9 cellular contexts compared by ENCODE assay signal in genomic region chr13:50893211-50893852, GRCh38. TPM values are rescaled to one million over a fixed set of nuclear protein-coding genes. Genes with fewer than 3 reads are reported as not detected.
DNase-seq lines count a peak whose midpoint lies in the region; ATAC-seq and TF ChIP-seq lines count a peak whose summit lies in the region.
"Had no signal": no experiment of that assay in that cellular context is flagged by ENCODE, and none has a peak within 500 bp of the region (broad histone marks: within the 10 kb centered on the region; RNA-seq: fewer than 3 reads in every experiment).

No MANE protein-coding gene starts in this region.

- peaks cover 20% of the 10 kb centered on the region for H3K36me3 Mint-ChIP-seq in activated naive CD8-positive, alpha-beta T cell treated with anti-CD3 and anti-CD28 coated beads, Interleukin-2, amount 10 ng/mL, durations not matched to agents 7 days and 5 days

- no peaks in the 10 kb centered on the region for H3K27me3 ChIP-seq in skeletal muscle satellite cell (ENCODE audit: control insufficient read depth, insufficient read depth, low read length)

- H3K9me3 Mint-ChIP-seq in activated naive CD8-positive, alpha-beta T cell treated with anti-CD3 and anti-CD28 coated beads, Interleukin-2, amount 10 ng/mL, durations not matched to agents 7 days and 5 days, result peaks cover 15% of the 10 kb centered on the region

- peak overlapping the region; percentile 23 for H3K9ac ChIP-seq in skeletal muscle satellite cell (ENCODE audit: low read depth, low read length)

- H3K27me3 Mint-ChIP-seq in activated naive CD8-positive, alpha-beta T cell treated with anti-CD3 and anti-CD28 coated beads, Interleukin-2, amount 10 ng/mL, durations not matched to agents 7 days and 5 days, result no peaks in the 10 kb centered on the region

- H3K4me2 ChIP-seq in skeletal muscle satellite cell (ENCODE audit: low read length), result peak overlapping the region; percentile 45

- H3K9me3 ChIP-seq in skeletal muscle satellite cell (replicated peaks; ENCODE audit: low read length), result no peaks in the 10 kb centered on the region

- ATAC-seq in GM21717 (IDR thresholded peaks at IDR 0.05; ENCODE audit: unreplicated experiment), result peak; percentile 85
- ATAC-seq in activated naive CD8-positive, alpha-beta T cell treated with anti-CD3 and anti-CD28 coated beads, Interleukin-2, amount 10 ng/mL, durations not matched to agents 7 days and 5 days (ENCODE audit: low read depth), result peak; percentile 95

- H3K36me3 ChIP-seq in skeletal muscle satellite cell (ENCODE audit: insufficient read depth, low read length), result no peaks in the 10 kb centered on the region

- DNase-seq in GM13977 (ENCODE audit: low spot score) (peak; percentile 51), KG1 (lab: John Stamatoyannopoulos, UW) (peak; percentile 53), pons (ENCODE audit: low spot score) (no peak), CD1c-positive myeloid dendritic cell (ENCODE audit: extremely low spot score) (no peak), NCI-H1105 treated with DMSO at 0.1 percent for 48 hours (lab: John Stamatoyannopoulos, UW) (no peak)
- DNase-seq in activated naive CD8-positive, alpha-beta T cell treated with anti-CD3 and anti-CD28 coated beads, Interleukin-2, amount 10 ng/mL, durations not matched to agents 7 days and 5 days, result no peak

- in situ Hi-C loops in GM13977 (cut with MboI; ENCODE audit: low pct_unique_long_range_greater_than_20kb, low sequenced_read_pairs, unreplicated experiment), result no loop called here

- H3K27ac Mint-ChIP-seq in activated naive CD8-positive, alpha-beta T cell treated with anti-CD3 and anti-CD28 coated beads, Interleukin-2, amount 10 ng/mL, durations not matched to agents 7 days and 5 days, result peak overlapping the region; percentile 93

- peaks cover 37% of the 10 kb centered on the region for H3K4me1 Mint-ChIP-seq in activated naive CD8-positive, alpha-beta T cell treated with anti-CD3 and anti-CD28 coated beads, Interleukin-2, amount 10 ng/mL, durations not matched to agents 7 days and 5 days

- H3K4me3 ChIP-seq in skeletal muscle satellite cell (ENCODE audit: low read length), result no peak overlapping the region

- POLR2A ChIA-PET in activated naive CD8-positive, alpha-beta T cell treated with anti-CD3 and anti-CD28 coated beads, Interleukin-2, amount 10 ng/mL, durations not matched to agents 7 days and 5 days (lab: Charles Lee), result interaction anchor here (0.7 to 8.1 kb wide), 12 partner anchors 9 to 933 kb away, joined by 3 to 131 read pairs (median 4); partner anchors contain the start of genes RNASEH2B and TRIM13

- no peak for TF ChIP-seq CTCF in GM13977 (IDR thresholded peaks at IDR 0.05; ENCODE audit: extremely low read depth, insufficient read depth, missing control alignments)

- H3K4me1 ChIP-seq in skeletal muscle satellite cell (ENCODE audit: control insufficient read depth, insufficient read depth, low read length), result peaks cover 13% of the 10 kb centered on the region

- peak overlapping the region; percentile 75 for H3K4me3 Mint-ChIP-seq in activated naive CD8-positive, alpha-beta T cell treated with anti-CD3 and anti-CD28 coated beads, Interleukin-2, amount 10 ng/mL, durations not matched to agents 7 days and 5 days

RNA-seq across cellular contexts. Expression of gene RNASEH2B, which starts 16.3 kb away (rescaled TPM):
- total RNA-seq in activated naive CD8-positive, alpha-beta T cell treated with anti-CD3 and anti-CD28 coated beads, Interleukin-2, amount 10 ng/mL, durations not matched to agents 7 days and 5 days, result 100 to 1,000 TPM; 101 to 103 TPM
- total RNA-seq in skeletal muscle satellite cell (2012; rRNA removed), result 31.4 and 37.4 TPM in 2 replicates

RNA-seq across cellular contexts. Expression of gene DLEU7, which starts 49.8 kb away (rescaled TPM):
- not detected for total RNA-seq in activated naive CD8-positive, alpha-beta T cell treated with anti-CD3 and anti-CD28 coated beads, Interleukin-2, amount 10 ng/mL, durations not matched to agents 7 days and 5 days
- not detected in 2 replicates for total RNA-seq in skeletal muscle satellite cell (2012; rRNA removed)
- total RNA-seq: lung microvascular endothelial cell had no signal

Comparison
In these comparisons a context has a peak if more than half of its experiments do, and no peak if none do; other contexts are left out.
1. DNase-seq: peak in GM13977 (single experiment) and KG1 (single experiment); none in activated naive CD8-positive, alpha-beta T cell treated with anti-CD3 and anti-CD28 coated beads, Interleukin-2, amount 10 ng/mL, durations not matched to agents 7 days and 5 days (single experiment), pons (single experiment), CD1c-positive myeloid dendritic cell (single experiment) and NCI-H1105 treated with DMSO at 0.1 percent for 48 hours (single experiment).